5 cellular contexts compared by ENCODE assay signal in genomic region chr1:247352175-247352574, GRCh38.
"Had no signal": no experiment of that assay in that cellular context is flagged by ENCODE, and none has a peak within 500 bp of the region (broad histone marks: within the 10 kb centered on the region; RNA-seq: fewer than 3 reads in every experiment).

No MANE protein-coding gene starts in this region.

- DNase-seq: GM23248, GOT3, H7, IMR-90 had no signal

- H3K36me3 ChIP-seq: HAP-1 had no signal

- H3K4me3 ChIP-seq: GM23248, HAP-1 had no signal

- H3K9me3 ChIP-seq: HAP-1 had no signal

- H3K27ac ChIP-seq: GM23248 had no signal

- H2AFZ ChIP-seq: GM23248 had no signal

- H3K4me1 ChIP-seq: HAP-1 had no signal

- H3K9ac ChIP-seq: GM23248 had no signal
